Comparison of ENCODE assay signal across 8 cellular contexts in genomic region chr19:55605637-55606470, GRCh38. TPM values are rescaled to one million over a fixed set of nuclear protein-coding genes. Genes with fewer than 3 reads are reported as not detected.
DNase-seq lines count a peak whose midpoint lies in the region; ATAC-seq and TF ChIP-seq lines count a peak whose summit lies in the region.

ZNF865 (plus strand) TSS chr19:55605647; CDS start chr19:55613619, 7,972 bp downstream.

- H3K27ac ChIP-seq in dorsolateral prefrontal cortex (peak within 1 kb of the TSS; percentile 76 to 99 (median 95)), right lobe of liver (peak within 1 kb of the TSS; percentile 76 to 83 (median 79))

- H3K4me1 ChIP-seq in right lobe of liver: peaks cover 0 to 13% (median 5%) of the 10 kb centered on the region in 4 donors

- H3K4me3 ChIP-seq in dorsolateral prefrontal cortex (peak within 1 kb of the TSS; percentile 60 to 90 (median 80)), right lobe of liver (peak within 1 kb of the TSS; percentile 50 to 81 (median 77))

- intact Hi-C loops in dorsolateral prefrontal cortex (cut with DNase I): loop anchor here in 1 of 2 donors (2.0 kb wide), 1 partner anchor 15 kb away; no protein-coding TSS in a partner anchor
- intact Hi-C loops in right lobe of liver (cut with DNase I): loop anchor here in 1 of 2 donors (5.0 kb wide), 1 partner anchor 89 kb away; no protein-coding TSS in a partner anchor

- WGBS in right lobe of liver (ENCODE audit: insufficient coverage, low coverage, low lambda C conversion rate, missing lambda C conversion rate): under 1% methylated on average over 19 of the region's 44 CpGs

- DNase-seq in NCI-H1417 (lab: John Stamatoyannopoulos, UW) (peak; percentile 64 to 85 (median 71)), NCI-H1417 treated with DMSO at 0.1 percent for 48 hours (lab: John Stamatoyannopoulos, UW) (no peak), NCI-H524 (lab: John Stamatoyannopoulos, UW) (peak; percentile 73 to 84), dorsolateral prefrontal cortex (peak in 9 of 10 donors; percentile 55 to 83 (median 70)), right lobe of liver (peak; percentile 73 to 76 (median 74))
- peak; percentile 65 for DNase-seq in activated CD4-positive, alpha-beta T cell treated with anti-CD3 and anti-CD28 coated beads, Interleukin-2, amount 50 U/mL, for 1 hour
- DNase-seq in stimulated activated CD4-positive, alpha-beta T cell treated with anti-CD3 and anti-CD28 coated beads, Interleukin-4, amount 100 ng/mL, for 24 hours: peak; percentile 78

- H3K36me3 ChIP-seq in right lobe of liver: no peaks in the 10 kb centered on the region

- H3K9me3 ChIP-seq in right lobe of liver: no peaks in the 10 kb centered on the region

- TF ChIP-seq POLR2A in right lobe of liver (IDR thresholded peaks at IDR 0.05): no peak

- H3K27me3 ChIP-seq in dorsolateral prefrontal cortex (no peaks in the 10 kb centered on the region), right lobe of liver (no peaks in the 10 kb centered on the region)

- peak; percentile 34 for ATAC-seq in HG03196 (IDR thresholded peaks at IDR 0.05; ENCODE audit: unreplicated experiment)
- ATAC-seq in right lobe of liver: peak; percentile 47 to 64 (median 57)

- TF ChIP-seq CTCF in dorsolateral prefrontal cortex (IDR thresholded peaks at IDR 0.05 in 54 of 56, conservative IDR thresholded peaks at IDR 0.05 in 2 of 56; ENCODE audit: low read depth in 1 of 56, partially characterized antibody in 56 of 56) (peak in 55 of 56 donors; percentile 29 to 72 (median 57)), right lobe of liver (IDR thresholded peaks at IDR 0.05) (peak; percentile 48 to 66 (median 64))

RNA-seq across cellular contexts. Expression of gene ZNF865, which starts in this region (rescaled TPM):
- 10 to 100 TPM; 14.1 to 30.5 (median 19.4) TPM for total RNA-seq in dorsolateral prefrontal cortex
- total RNA-seq in right lobe of liver: 1 to 10 TPM; 4.2 to 6.0 (median 4.7) TPM
